19 cellular contexts compared by ENCODE assay signal in the genomic region with DNA sequence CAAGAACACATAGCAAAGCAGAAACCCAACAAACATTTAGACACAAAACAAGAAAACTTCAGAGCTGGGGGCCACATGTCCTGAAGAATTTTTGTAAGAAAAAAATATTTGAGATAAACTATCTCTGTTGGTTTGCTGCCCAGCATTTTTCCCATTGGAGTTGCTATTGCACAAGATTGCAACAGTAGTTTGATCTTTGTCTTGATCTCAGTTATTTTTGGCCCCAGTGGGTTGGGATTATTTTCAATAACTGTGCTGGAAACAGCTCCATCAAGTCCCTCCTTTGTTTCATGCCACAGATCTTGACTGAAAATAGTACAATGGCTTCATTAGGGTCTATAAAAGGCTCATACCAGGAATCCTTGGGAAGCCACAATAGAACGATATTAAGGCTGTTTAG.
DNase-seq lines count a peak whose midpoint lies in the region; ATAC-seq, FAIRE-seq and TF ChIP-seq lines count a peak whose summit lies in the region.
"Had no signal": no experiment of that assay in that cellular context is flagged by ENCODE, and none has a peak within 500 bp of the region (broad histone marks: within the 10 kb centered on the region; RNA-seq: fewer than 3 reads in every experiment).

No MANE protein-coding gene starts in this region.

- H3K36me3 ChIP-seq in adrenal gland (replicated peaks in 1 of 2) (no peaks in the 10 kb centered on the region), sigmoid colon (no peaks in the 10 kb centered on the region)
- H3K36me3 ChIP-seq: BE2C, HAP-1 had no signal

- FAIRE-seq in A549 (lab: Jason Lieb, UNC) = peak; percentile 95
- FAIRE-seq: D721Med, G401.6, GM12892, GM18507 had no signal

- H3K4me2 ChIP-seq in A549 = no peak overlapping the region

- no peak overlapping the region for H3K4me3 Mint-ChIP-seq in stimulated activated naive B cell treated with anti-CD40 and anti-IgM and Interleukin-4, amounts not matched to agents 10 μg/mL and 1 μg/mL and 100 μg/mL, for 72 hours
- H3K4me3 Mint-ChIP-seq: CD4-positive, CD25-positive, alpha-beta regulatory T cell had no signal

- no peaks in the 10 kb centered on the region for H3K36me3 Mint-ChIP-seq in stimulated activated naive B cell treated with anti-CD40 and anti-IgM and Interleukin-4, amounts not matched to agents 10 μg/mL and 1 μg/mL and 100 μg/mL, for 72 hours
- H3K36me3 Mint-ChIP-seq: CD4-positive, CD25-positive, alpha-beta regulatory T cell had no signal

- POLR2A ChIA-PET in A549 (lab: Yijun Ruan, JAX) = no interaction called here

- H3K4me1 ChIP-seq in A549 = no peaks in the 10 kb centered on the region
- H3K4me1 ChIP-seq in adrenal gland (replicated peaks in 1 of 2) = no peaks in the 10 kb centered on the region
- no peaks in the 10 kb centered on the region for H3K4me1 ChIP-seq in sigmoid colon
- H3K4me1 ChIP-seq: BE2C, Caco-2 had no signal

- TF ChIP-seq POLR2A in A549 (IDR thresholded peaks at IDR 0.05; ENCODE audit: low read length) (no peak), adrenal gland (IDR thresholded peaks at IDR 0.05) (no peak), sigmoid colon (IDR thresholded peaks at IDR 0.05) (no peak)

- TF ChIP-seq EP300 in A549 (IDR thresholded peaks at IDR 0.05) (no peak), sigmoid colon (IDR thresholded peaks at IDR 0.05) (no peak)

- H3K4me1 Mint-ChIP-seq in stimulated activated naive B cell treated with anti-CD40 and anti-IgM and Interleukin-4, amounts not matched to agents 10 μg/mL and 1 μg/mL and 100 μg/mL, for 72 hours = no peaks in the 10 kb centered on the region
- H3K4me1 Mint-ChIP-seq: CD4-positive, CD25-positive, alpha-beta regulatory T cell had no signal

- TF ChIP-seq RAD21 in A549 (conservative IDR thresholded peaks at IDR 0.05 in 1 of 2, IDR thresholded peaks at IDR 0.05 in 1 of 2) = no peak

- intact Hi-C loops in adrenal gland (cut with DNase I) (no loop called here), sciatic nerve (cut with DNase I) (loop anchor here (1.0 kb wide), 1 partner anchor 23 kb away; no protein-coding TSS in a partner anchor), sigmoid colon (cut with DNase I) (no loop called here)

- H3K4me3 ChIP-seq in A549 = no peak overlapping the region
- no peak overlapping the region for H3K4me3 ChIP-seq in adrenal gland
- H3K4me3 ChIP-seq in sigmoid colon = no peak overlapping the region
- H3K4me3 ChIP-seq: GM23248, HAP-1 had no signal

- H3K9me3 ChIP-seq in A549 (no peaks in the 10 kb centered on the region), adrenal gland (replicated peaks in 1 of 3) (no peaks in the 10 kb centered on the region), sigmoid colon (no peaks in the 10 kb centered on the region)
- H3K9me3 ChIP-seq: BE2C, Caco-2, HAP-1 had no signal

- H3K27ac ChIP-seq in A549 (no peak overlapping the region), adrenal gland (no peak overlapping the region), sigmoid colon (no peak overlapping the region)
- H3K27ac ChIP-seq: GM23248 had no signal

- H3K27me3 ChIP-seq in adrenal gland (peaks cover 12% of the 10 kb centered on the region), sigmoid colon (no peaks in the 10 kb centered on the region)
- H3K27me3 ChIP-seq: BE2C had no signal

- H3K27me3 Mint-ChIP-seq in stimulated activated naive B cell treated with anti-CD40 and anti-IgM and Interleukin-4, amounts not matched to agents 10 μg/mL and 1 μg/mL and 100 μg/mL, for 72 hours = peaks cover 0 to 5% of the 10 kb centered on the region in 2 donors
- H3K27me3 Mint-ChIP-seq: CD4-positive, CD25-positive, alpha-beta regulatory T cell had no signal

- CTCF ChIA-PET in A549 (lab: Yijun Ruan, JAX) = no interaction called here

- H3K27ac Mint-ChIP-seq in stimulated activated naive B cell treated with anti-CD40 and anti-IgM and Interleukin-4, amounts not matched to agents 10 μg/mL and 1 μg/mL and 100 μg/mL, for 72 hours = no peak overlapping the region
- H3K27ac Mint-ChIP-seq: CD4-positive, CD25-positive, alpha-beta regulatory T cell had no signal

- H3K9me3 Mint-ChIP-seq in stimulated activated naive B cell treated with anti-CD40 and anti-IgM and Interleukin-4, amounts not matched to agents 10 μg/mL and 1 μg/mL and 100 μg/mL, for 72 hours = no peaks in the 10 kb centered on the region

- TF ChIP-seq CTCF in A549 (IDR thresholded peaks at IDR 0.05) = no peak
- no peak for TF ChIP-seq CTCF in adrenal gland (IDR thresholded peaks at IDR 0.05)
- no peak for TF ChIP-seq CTCF in sigmoid colon (IDR thresholded peaks at IDR 0.05)

- DNase-seq in A549 (ENCODE audit: low read depth in 1 of 2, low spot score in 1 of 2) (no peak), adrenal gland (peak in 4 of 7 donors; percentile 11 to 39 (median 27)), foreskin melanocyte (peak; percentile 10), sciatic nerve (ENCODE audit: low spot score) (no peak), hippocampal formation (lab: John Stamatoyannopoulos, UW) (no peak), T-helper 9 cell (no peak), sigmoid colon (no peak)
- DNase-seq in stimulated activated naive B cell treated with anti-CD40 and anti-IgM and Interleukin-4, amounts not matched to agents 10 μg/mL and 1 μg/mL and 100 μg/mL, for 72 hours = no peak
- DNase-seq: 8988T; BE2C; C1 segment of cervical spinal cord; Caco-2; CD4-positive, CD25-positive, alpha-beta regulatory T cell; GM23248 had no signal

- 0% methylated on average over 1 of the region's 1 CpG for WGBS in A549 (ENCODE audit: missing lambda C conversion rate)
- whole genome bisulfite sequencing in adrenal gland, 4 donors = 67 to 91% (median 68%) methylated on average over 1 of the region's 1 CpG
- WGBS in sigmoid colon, 2 donors = 70 to 88% methylated on average over 1 of the region's 1 CpG

- no peak for ATAC-seq in A549
- ATAC-seq in sciatic nerve = peak; percentile 86
- ATAC-seq in stimulated activated naive B cell treated with anti-CD40 and anti-IgM and Interleukin-4, amounts not matched to agents 10 μg/mL and 1 μg/mL and 100 μg/mL, for 72 hours (replicated peaks) = no peak

TF ChIP-seq in A549, 52 proteins besides CTCF, POLR2A, EP300 and RAD21:
- no peak for TF ChIP-seq MAZ (IDR thresholded peaks at IDR 0.05; ENCODE audit: borderline replicate concordance, low read depth, low read length)
- no peak for TF ChIP-seq HEYL (CRISPR knock-in tag; IDR thresholded peaks at IDR 0.05)
- no peak for TF ChIP-seq FOSB (CRISPR knock-in tag; IDR thresholded peaks at IDR 0.05)
- no peak for TF ChIP-seq ESRRA (IDR thresholded peaks at IDR 0.05; ENCODE audit: borderline replicate concordance, low read length)
- no peak for TF ChIP-seq HOXA7 (CRISPR knock-in tag; IDR thresholded peaks at IDR 0.05)
- TF ChIP-seq, protein P1, sequence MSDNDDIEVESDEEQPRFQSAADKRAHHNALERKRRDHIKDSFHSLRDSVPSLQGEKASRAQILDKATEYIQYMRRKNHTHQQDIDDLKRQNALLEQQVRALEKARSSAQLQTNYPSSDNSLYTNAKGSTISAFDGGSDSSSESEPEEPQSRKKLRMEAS (IDR thresholded peaks at IDR 0.05) = no peak
- TF ChIP-seq TP53 (CRISPR knock-in tag; IDR thresholded peaks at IDR 0.05) = no peak
- TF ChIP-seq KDM1A (IDR thresholded peaks at IDR 0.05; ENCODE audit: low read depth) = no peak
- TF ChIP-seq GATA3 (IDR thresholded peaks at IDR 0.05; ENCODE audit: borderline replicate concordance) = no peak
- TF ChIP-seq ZNF302 (CRISPR knock-in tag; IDR thresholded peaks at IDR 0.05) = no peak
- TF ChIP-seq, protein P2, sequence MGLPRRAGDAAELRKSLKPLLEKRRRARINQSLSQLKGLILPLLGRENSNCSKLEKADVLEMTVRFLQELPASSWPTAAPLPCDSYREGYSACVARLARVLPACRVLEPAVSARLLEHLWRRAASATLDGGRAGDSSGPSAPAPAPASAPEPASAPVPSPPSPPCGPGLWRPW (IDR thresholded peaks at IDR 0.05) = no peak
- no peak for TF ChIP-seq RCOR1 (IDR thresholded peaks at IDR 0.05; ENCODE audit: low read depth, low read length)
- no peak for TF ChIP-seq NR3C1 (IDR thresholded peaks at IDR 0.05)

Comparison
In these comparisons a context has a peak if more than half of its experiments do, and no peak if none do; other contexts are left out.
1. DNase-seq: peak in adrenal gland (4 of 7) and foreskin melanocyte (single experiment); none in A549 (0 of 2), sciatic nerve (single experiment), hippocampal formation (0 of 2), T-helper 9 cell (single experiment), sigmoid colon (single experiment) and stimulated activated naive B cell treated with anti-CD40 and anti-IgM and Interleukin-4, amounts not matched to agents 10 μg/mL and 1 μg/mL and 100 μg/mL, for 72 hours (single experiment).